ENCODE assay signal across 21 cellular contexts in the genomic region with DNA sequence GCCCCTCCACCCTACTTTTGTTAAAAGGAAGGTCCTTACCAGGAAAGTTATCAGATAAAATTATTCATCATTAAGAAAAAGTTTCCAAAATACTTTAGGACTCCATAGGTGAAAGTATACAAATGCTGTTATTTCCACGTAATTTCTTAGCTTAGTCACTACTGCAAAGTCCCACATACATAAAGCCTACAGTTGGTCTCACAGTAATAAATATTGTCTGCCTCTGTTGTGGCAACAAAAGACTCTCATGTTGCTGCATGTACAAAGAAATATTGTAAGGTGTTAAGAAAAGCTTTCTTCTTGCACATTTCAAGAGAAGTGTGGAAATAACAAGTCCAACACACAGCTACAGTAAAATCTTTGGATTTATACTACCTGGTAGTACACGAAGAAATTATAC.
DNase-seq lines count a peak whose midpoint lies in the region; ATAC-seq and TF ChIP-seq lines count a peak whose summit lies in the region.
"Had no signal": no experiment of that assay in that cellular context is flagged by ENCODE, and none has a peak within 500 bp of the region (broad histone marks: within the 10 kb centered on the region; RNA-seq: fewer than 3 reads in every experiment).

No MANE protein-coding gene starts in this region.

- peaks cover 40% of the 10 kb centered on the region for H3K4me1 ChIP-seq in cardiac muscle cell (ENCODE audit: low read depth)
- peaks cover 0 to 78% (median 34%) of the 10 kb centered on the region in 12 donors for H3K4me1 ChIP-seq in heart left ventricle
- H3K4me1 ChIP-seq in IMR-90 (ENCODE audit: control insufficient read depth, insufficient read depth, low read length): peaks cover 19% of the 10 kb centered on the region
- H3K4me1 ChIP-seq in mammary epithelial cell (ENCODE audit: insufficient read depth, low read length): peaks cover 65% of the 10 kb centered on the region
- H3K4me1 ChIP-seq in neural progenitor cell: peaks cover 68% of the 10 kb centered on the region

- dilution Hi-C loops in IMR-90 (cut with HindIII; ENCODE audit: low sequenced_read_pairs, unreplicated experiment): no loop called here
- dilution Hi-C loops in mammary epithelial cell (cut with HindIII; ENCODE audit: low sequenced_read_pairs): no loop called here

- H2BK15ac ChIP-seq in IMR-90 (ENCODE audit: low read depth, low read length): no peak overlapping the region

- H3K79me2 ChIP-seq in mammary epithelial cell (ENCODE audit: insufficient read depth, low read length): peaks cover 54% of the 10 kb centered on the region
- peaks cover 100% of the 10 kb centered on the region for H3K79me2 ChIP-seq in neural progenitor cell (ENCODE audit: low read depth)

- no peak overlapping the region for H4K91ac ChIP-seq in IMR-90 (ENCODE audit: insufficient read depth, low read depth, low read length)

- no peak for TF ChIP-seq POLR2A in heart left ventricle (IDR thresholded peaks at IDR 0.05)
- no peak for TF ChIP-seq POLR2A in IMR-90 (IDR thresholded peaks at IDR 0.05; ENCODE audit: low read depth, low read length)

- H3K4me1 Mint-ChIP-seq in neural progenitor cell: peaks cover 47% of the 10 kb centered on the region

- no peaks in the 10 kb centered on the region for H3K27me3 ChIP-seq in cardiac muscle cell
- no peaks in the 10 kb centered on the region for H3K27me3 ChIP-seq in heart left ventricle
- H3K27me3 ChIP-seq in IMR-90 (ENCODE audit: control insufficient read depth, insufficient read depth, low read length): no peaks in the 10 kb centered on the region
- H3K27me3 ChIP-seq in mammary epithelial cell (ENCODE audit: insufficient read depth, low read length): no peaks in the 10 kb centered on the region
- no peaks in the 10 kb centered on the region for H3K27me3 ChIP-seq in neural progenitor cell

- H3K27me3 Mint-ChIP-seq in neural progenitor cell (ENCODE audit: insufficient read depth, low read depth): peaks cover 3% of the 10 kb centered on the region

- BruUV-seq in IMR-90 (replicated peaks; lab: Mats Ljungman, UMichigan): no TSS peak
- no TSS peak for BruUV-seq in mammary epithelial cell (replicated peaks; lab: Mats Ljungman, UMichigan)

- H4K8ac ChIP-seq in IMR-90 (ENCODE audit: low read depth in 2 of 2, low read length in 2 of 2): no peak overlapping the region

- no peak overlapping the region for H3K9ac ChIP-seq in IMR-90 (ENCODE audit: low read depth, low read length)
- H3K9ac ChIP-seq in mammary epithelial cell (ENCODE audit: insufficient read depth, low read length): no peak overlapping the region
- H3K9ac ChIP-seq in neural progenitor cell: no peak overlapping the region
- H3K9ac ChIP-seq: SK-N-SH had no signal

- no peak overlapping the region for H2BK120ac ChIP-seq in IMR-90 (ENCODE audit: low read depth, low read length)

- whole genome bisulfite sequencing in heart left ventricle, 4 donors: 82 to 93% (median 88%) methylated on average over 2 of the region's 2 CpGs
- WGBS in IMR-90 (ENCODE audit: extremely low coverage in 2 of 2, insufficient read length in 1 of 2), 2 experiments: no CpG with 5 or more reads among the region's 2 CpGs
- 98% methylated on average over 2 of the region's 2 CpGs for WGBS in mammary epithelial cell (ENCODE audit: low coverage, missing lambda C conversion rate)

- CTCF ChIA-PET in IMR-90 (lab: Yijun Ruan, JAX): interaction anchor here (0.6 to 1.6 kb wide), 3 partner anchors 12 to 600 kb away, joined by 3 to 9 read pairs (median 4); no protein-coding TSS in a partner anchor
- CTCF ChIA-PET in mammary epithelial cell (lab: Charles Lee; ENCODE audit: low non-redundant PET): interaction anchor here (0.6 kb wide), 1 partner anchor 165 kb away, joined by 3 read pairs; no protein-coding TSS in a partner anchor

- no peak overlapping the region; the same call in 1 of the 2 replicates for H3K23ac ChIP-seq in IMR-90 (ENCODE audit: low read depth, low read length)

- no peak overlapping the region for H3K4me3 Mint-ChIP-seq in neural progenitor cell

- H3K4ac ChIP-seq in IMR-90 (ENCODE audit: low read depth, low read length): no peak overlapping the region

- peaks cover 20 to 66% of the 10 kb centered on the region in 2 experiments for H3K79me1 ChIP-seq in IMR-90 (ENCODE audit: low read depth in 1 of 2, low read length in 2 of 2)

- H2BK20ac ChIP-seq in IMR-90 (ENCODE audit: low read depth, low read length): no peak overlapping the region

- H4K20me1 ChIP-seq in IMR-90 (ENCODE audit: insufficient read depth, low read length) (peaks cover 45% of the 10 kb centered on the region), mammary epithelial cell (ENCODE audit: insufficient read depth, low read length) (no peaks in the 10 kb centered on the region), neural progenitor cell (ENCODE audit: low read depth) (peaks cover 84% of the 10 kb centered on the region)

- POLR2A ChIA-PET in IMR-90 (lab: Charles Lee; ENCODE audit: unreplicated experiment): no interaction called here

- H3K36me3 ChIP-seq in cardiac muscle cell (no peaks in the 10 kb centered on the region), heart left ventricle (no peaks in the 10 kb centered on the region), IMR-90 (ENCODE audit: control insufficient read depth, insufficient read depth, low read length) (no peaks in the 10 kb centered on the region), mammary epithelial cell (ENCODE audit: insufficient read depth, low read length) (no peaks in the 10 kb centered on the region), neural progenitor cell (no peaks in the 10 kb centered on the region)

- no peak overlapping the region for H3K4me3 ChIP-seq in cardiac muscle cell
- no peak overlapping the region for H3K4me3 ChIP-seq in heart left ventricle
- no peak overlapping the region for H3K4me3 ChIP-seq in IMR-90 (ENCODE audit: insufficient read depth, low read depth, low read length)
- H3K4me3 ChIP-seq in mammary epithelial cell (replicated peaks in 1 of 3; ENCODE audit: insufficient read depth in 1 of 3, low read depth in 2 of 3, low read length in 3 of 3): no peak overlapping the region
- H3K4me3 ChIP-seq in neural progenitor cell: no peak overlapping the region

- peak overlapping the region; percentile 15 for H2BK5ac ChIP-seq in IMR-90 (ENCODE audit: low read depth, low read length, poor library complexity, severe bottlenecking)

- H3K9me3 ChIP-seq in cardiac muscle cell (ENCODE audit: low read depth) (no peaks in the 10 kb centered on the region), heart left ventricle (no peaks in the 10 kb centered on the region), IMR-90 (ENCODE audit: control insufficient read depth, insufficient read depth, low read length) (no peaks in the 10 kb centered on the region), mammary epithelial cell (replicated peaks; ENCODE audit: insufficient read depth, low read length) (no peaks in the 10 kb centered on the region), neural progenitor cell (ENCODE audit: low read depth) (no peaks in the 10 kb centered on the region)
- H3K9me3 ChIP-seq: SK-N-SH had no signal

- TF ChIP-seq RAD21 in IMR-90 (IDR thresholded peaks at IDR 0.05; ENCODE audit: low read length): no peak

- no peak for ATAC-seq in heart left ventricle
- ATAC-seq in IMR-90 (ENCODE audit: low read depth): no peak
- no peak for ATAC-seq in HG03432 (IDR thresholded peaks at IDR 0.05; ENCODE audit: unreplicated experiment)

- H3K18ac ChIP-seq in IMR-90 (ENCODE audit: low read depth, low read length): no peak overlapping the region

- intact Hi-C loops in heart left ventricle (cut with DNase I) (no loop called here), IMR-90 (cut with micrococcal nuclease) (no loop called here), mammary epithelial cell (cut with micrococcal nuclease) (no loop called here)

- no peak for TF ChIP-seq CTCF in cardiac muscle cell (IDR thresholded peaks at IDR 0.05; ENCODE audit: low read depth, low read length)
- no peak for TF ChIP-seq CTCF in heart left ventricle (IDR thresholded peaks at IDR 0.05)
- TF ChIP-seq CTCF in IMR-90 (conservative IDR thresholded peaks at IDR 0.05; ENCODE audit: low read depth, low read length): no peak
- TF ChIP-seq CTCF in mammary epithelial cell (conservative IDR thresholded peaks at IDR 0.05 in 1 of 2, IDR thresholded peaks at IDR 0.05 in 1 of 2; ENCODE audit: extremely low read depth in 1 of 2, insufficient read depth in 1 of 2, low read depth in 1 of 2, low read length in 2 of 2): no peak
- TF ChIP-seq CTCF in neural progenitor cell (IDR thresholded peaks at IDR 0.05): no peak

- H2AFZ ChIP-seq in IMR-90 (replicated peaks; ENCODE audit: low read length, poor library complexity) (no peak overlapping the region), mammary epithelial cell (ENCODE audit: low read depth, low read length) (no peak overlapping the region), neural progenitor cell (replicated peaks) (no peak overlapping the region)

- no peak overlapping the region for H4K5ac ChIP-seq in IMR-90 (ENCODE audit: low read depth, low read length)

- H3K27ac Mint-ChIP-seq in neural progenitor cell: no peak overlapping the region

- 0 out of 2 replicates have a peak overlapping the region, but pooled peaks have one; percentile 37 for H3K14ac ChIP-seq in IMR-90 (replicated peaks; ENCODE audit: low read depth, low read length)

- H3F3A ChIP-seq in neural progenitor cell (ENCODE audit: low read depth): peaks cover 14% of the 10 kb centered on the region

- H2AK9ac ChIP-seq in IMR-90 (replicated peaks; ENCODE audit: low read depth, low read length, poor library complexity): no peak overlapping the region

- DNase-seq in cardiac muscle cell (ENCODE audit: low read depth in 1 of 2, low spot score in 1 of 2): no peak
- no peak for DNase-seq in heart left ventricle
- DNase-seq in IMR-90: no peak
- peak; percentile 55 for DNase-seq in mammary epithelial cell
- no peak for DNase-seq in neural progenitor cell (ENCODE audit: low spot score)
- no peak for DNase-seq in Kasumi-1 (lab: John Stamatoyannopoulos, UW)
- no peak for DNase-seq in NCI-H2171 (lab: John Stamatoyannopoulos, UW)
- DNase-seq: 8988T, ACHN, Calu3, DMS79 treated with DMSO at 0.1 percent for 48 hours, KG1, NCI-H1092, NCI-H1417 treated with DMSO at 0.1 percent for 48 hours, NCI-H187 treated with DMSO at 0.1 percent for 48 hours, NCI-H446, NCI-H524 treated with DMSO at 0.1 percent for 48 hours, NCI-H774, SK-N-SH, SW 1271 had no signal

- no peaks in the 10 kb centered on the region for H3K9me3 Mint-ChIP-seq in neural progenitor cell

- H3K9me1 ChIP-seq in IMR-90 (ENCODE audit: insufficient read depth, low read length): peaks cover 19% of the 10 kb centered on the region

- no peak overlapping the region for H3K56ac ChIP-seq in IMR-90 (ENCODE audit: extremely low read depth, insufficient read depth, low read length)

- in situ Hi-C loops in IMR-90 (cut with MboI; ENCODE audit: low sequenced_read_pairs): no loop called here
- in situ Hi-C loops in mammary epithelial cell (cut with MboI; ENCODE audit: low sequenced_read_pairs in 2 of 2): no loop called here

- no peak overlapping the region for H2AK5ac ChIP-seq in IMR-90 (ENCODE audit: low read depth, low read length)

- no peaks in the 10 kb centered on the region for H3K36me3 Mint-ChIP-seq in neural progenitor cell

- peak overlapping the region; percentile 5 for H3K27ac ChIP-seq in cardiac muscle cell
- H3K27ac ChIP-seq in heart left ventricle: peak overlapping the region in 6 of 12 donors; percentile 2 to 40 (median 12)
- H3K27ac ChIP-seq in IMR-90 (ENCODE audit: insufficient read depth, low read length): no peak overlapping the region
- H3K27ac ChIP-seq in mammary epithelial cell (ENCODE audit: insufficient read depth, low read depth, low read length): peak overlapping the region; percentile 58
- no peak overlapping the region for H3K27ac ChIP-seq in neural progenitor cell

- H3K4me2 ChIP-seq in IMR-90 (ENCODE audit: low read depth, low read length): no peak overlapping the region
- H3K4me2 ChIP-seq in mammary epithelial cell (ENCODE audit: insufficient read depth, low read depth, low read length): no peak overlapping the region
- peak overlapping the region; percentile 50 for H3K4me2 ChIP-seq in neural progenitor cell
- H3K4me2 ChIP-seq: SK-N-SH had no signal

Comparison
In these comparisons a context has a peak if more than half of its experiments do, and no peak if none do; other contexts are left out.
1. H3K27ac ChIP-seq: peak in cardiac muscle cell (single experiment) and mammary epithelial cell (single experiment); none in IMR-90 (single experiment) and neural progenitor cell (single experiment).